Comparison of ENCODE assay signal across 1 cellular context in genomic region chr10:76324283-76324682, GRCh38.
TF ChIP-seq lines count a peak whose summit lies in the region.

No MANE protein-coding gene starts in this region.

TF ChIP-seq in GM23338, 12 proteins besides CTCF, POLR2A, EP300 and RAD21 (continued from another document):
- TF ChIP-seq ZNF462 (CRISPR knock-in tag; IDR thresholded peaks at IDR 0.05) = no peak
- TF ChIP-seq EZH2 (IDR thresholded peaks at IDR 0.05; ENCODE audit: low read depth, unreplicated experiment) = no peak
- TF ChIP-seq NANOG (IDR thresholded peaks at IDR 0.05; ENCODE audit: borderline replicate concordance) = no peak
- no peak for TF ChIP-seq POLR2AphosphoS5 (IDR thresholded peaks at IDR 0.05; ENCODE audit: low read depth)
- TF ChIP-seq STAT1 (IDR thresholded peaks at IDR 0.05; ENCODE audit: unreplicated experiment) = no peak
- no peak for TF ChIP-seq EZH2phosphoT487 (IDR thresholded peaks at IDR 0.05; ENCODE audit: unreplicated experiment)
- TF ChIP-seq ZNF114 (CRISPR knock-in tag; IDR thresholded peaks at IDR 0.05) = no peak
